ENCODE assay signal across 9 cellular contexts in the genomic region with DNA sequence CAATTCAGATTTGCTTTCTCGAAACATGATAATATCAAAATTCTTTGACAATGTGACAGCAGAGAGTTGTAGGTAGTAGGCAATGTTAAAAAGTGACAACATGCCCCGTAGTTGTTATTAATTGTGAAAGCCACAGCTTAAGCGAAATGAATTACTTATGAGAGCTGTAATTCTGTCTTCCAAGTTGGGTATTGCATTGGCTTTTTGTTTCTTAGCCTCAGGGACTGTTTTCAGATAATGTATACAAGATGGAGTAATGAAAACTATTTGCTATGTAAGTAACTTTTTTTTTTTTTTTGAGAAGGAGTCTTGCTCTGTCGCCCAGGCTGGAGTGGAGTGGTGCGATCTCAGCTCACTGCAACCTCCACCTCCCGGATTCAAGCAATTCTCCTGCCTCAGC. TPM values are rescaled to one million over a fixed set of nuclear protein-coding genes. Genes with fewer than 3 reads are reported as not detected.
"Had no signal": no experiment of that assay in that cellular context is flagged by ENCODE, and none has a peak within 500 bp of the region (broad histone marks: within the 10 kb centered on the region; RNA-seq: fewer than 3 reads in every experiment).

No MANE protein-coding gene starts in this region.

- H3K4me3 Mint-ChIP-seq: GM23338, H9, HFFc6 had no signal

- H3K9me3 ChIP-seq: HAP-1 had no signal

- DNase-seq: GM23248, GOT3, H7, H9, HCEC 1CT, HFFc6 had no signal

- H3K9me3 Mint-ChIP-seq: GM23338, H9, HFFc6 had no signal

- H3K27ac Mint-ChIP-seq: GM23338, H9, HFFc6 had no signal

- H3K9ac ChIP-seq: GM23248 had no signal

- H3K4me3 ChIP-seq: GM23248, GM23338, HAP-1 had no signal

- H3K4me1 Mint-ChIP-seq: H9 had no signal

- H3K36me3 ChIP-seq: HAP-1 had no signal

- H3K27ac ChIP-seq: GM23248 had no signal

- ATAC-seq: GM23338, HCT116 had no signal

RNA-seq across cellular contexts. Expression of a gene that starts 43.1 kb away (rescaled TPM):
- total RNA-seq: H7 had no signal
